In the genomic region with DNA sequence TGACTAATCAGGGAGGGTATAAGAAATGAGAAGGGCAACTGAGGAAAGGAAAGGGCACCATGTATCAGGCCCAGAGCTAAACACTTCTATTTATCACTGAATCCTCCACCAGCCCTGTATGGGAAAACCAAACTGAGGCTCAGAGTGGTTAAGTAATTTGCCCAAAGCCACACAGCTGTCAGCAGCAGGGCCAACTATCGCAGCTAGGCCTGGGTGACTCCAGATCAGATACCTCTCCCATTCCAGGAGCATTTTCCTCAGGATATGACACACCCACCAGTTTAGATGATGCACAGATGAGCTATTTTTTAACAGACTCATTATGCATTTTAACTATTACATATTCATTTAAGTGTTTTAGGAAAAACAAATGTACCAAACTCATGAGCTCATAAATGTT, we compare ENCODE assay signal across 2 cellular contexts.
TF ChIP-seq lines count a peak whose summit lies in the region.

No MANE protein-coding gene starts in this region.

TF ChIP-seq in IMR-90, 13 proteins besides CTCF, POLR2A, EP300 and RAD21:
- TF ChIP-seq NFE2L2 (IDR thresholded peaks at IDR 0.05; ENCODE audit: low read depth, low read length) (no peak), MAZ (IDR thresholded peaks at IDR 0.05; ENCODE audit: borderline replicate concordance, low read depth, low read length) (no peak), FOS (IDR thresholded peaks at IDR 0.05; ENCODE audit: low read depth, low read length) (no peak), MXI1 (IDR thresholded peaks at IDR 0.05; ENCODE audit: borderline replicate concordance, low read depth, low read length) (no peak), CHD1 (IDR thresholded peaks at IDR 0.05; ENCODE audit: low read depth, low read length) (no peak), RFX5 (IDR thresholded peaks at IDR 0.05; ENCODE audit: low read depth, low read length) (no peak), SMC3 (IDR thresholded peaks at IDR 0.05; ENCODE audit: low read depth, low read length) (no peak)
- TF ChIP-seq, protein P1, sequence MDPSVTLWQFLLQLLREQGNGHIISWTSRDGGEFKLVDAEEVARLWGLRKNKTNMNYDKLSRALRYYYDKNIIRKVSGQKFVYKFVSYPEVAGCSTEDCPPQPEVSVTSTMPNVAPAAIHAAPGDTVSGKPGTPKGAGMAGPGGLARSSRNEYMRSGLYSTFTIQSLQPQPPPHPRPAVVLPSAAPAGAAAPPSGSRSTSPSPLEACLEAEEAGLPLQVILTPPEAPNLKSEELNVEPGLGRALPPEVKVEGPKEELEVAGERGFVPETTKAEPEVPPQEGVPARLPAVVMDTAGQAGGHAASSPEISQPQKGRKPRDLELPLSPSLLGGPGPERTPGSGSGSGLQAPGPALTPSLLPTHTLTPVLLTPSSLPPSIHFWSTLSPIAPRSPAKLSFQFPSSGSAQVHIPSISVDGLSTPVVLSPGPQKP (IDR thresholded peaks at IDR 0.05; ENCODE audit: borderline replicate concordance, low read depth, low read length): no peak

TF ChIP-seq in H1, 55 proteins besides CTCF, POLR2A, EP300 and RAD21:
- TF ChIP-seq TAF1 (IDR thresholded peaks at IDR 0.05; ENCODE audit: low read depth, low read length): no peak
- 0 out of 2 replicates have a peak, but pooled peaks have one; percentile 9 for TF ChIP-seq KDM1A (IDR thresholded peaks at IDR 0.05; ENCODE audit: borderline replicate concordance, low read length)
TF ChIP-seq in H1: peak in this region for 1.
